Comparison of ENCODE assay signal across 29 cellular contexts in the genomic region with DNA sequence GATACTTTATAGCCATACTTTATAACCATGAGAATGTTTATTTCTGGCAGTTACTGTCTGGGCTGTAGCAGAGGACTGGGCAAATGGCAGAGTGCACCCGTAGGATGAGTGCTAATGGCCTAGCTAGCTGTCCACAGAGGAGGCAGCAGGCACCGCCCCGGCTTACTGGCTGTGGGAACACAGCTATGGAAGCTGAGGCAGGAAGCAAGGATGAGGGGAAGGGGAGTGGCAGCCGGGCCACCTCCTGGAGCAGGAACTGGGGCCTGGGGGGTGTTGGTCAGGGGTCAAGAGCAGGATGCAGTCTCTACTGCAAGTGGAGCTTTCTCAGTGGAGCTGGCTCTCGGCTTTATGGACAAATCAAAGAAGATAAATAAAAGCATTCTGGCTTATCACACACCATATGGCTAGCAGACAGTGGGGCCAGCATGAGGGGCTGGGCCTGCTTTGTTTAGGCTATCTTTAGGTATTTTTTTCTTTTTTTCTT.
A peak's percentile ranks its signal among the peaks of the same experiment; 100 is the strongest.
DNase-seq lines count a peak whose midpoint lies in the region; ATAC-seq and TF ChIP-seq lines count a peak whose summit lies in the region.
"Had no signal": no experiment of that assay in that cellular context is flagged by ENCODE, and none has a peak within 500 bp of the region (broad histone marks: within the 10 kb centered on the region; RNA-seq: fewer than 3 reads in every experiment).

No MANE protein-coding gene starts in this region.

- H3K27ac ChIP-seq in ascending aorta (peak overlapping the region; percentile 69 to 79), right cardiac atrium (ENCODE audit: low read length) (no peak overlapping the region)
- no peak overlapping the region for H3K27ac ChIP-seq in CD8-positive, alpha-beta memory T cell (ENCODE audit: low read depth, low read length)
- H3K27ac ChIP-seq: HL-60, lower lobe of right lung, neutrophil, prostate gland had no signal

- H3K27me3 ChIP-seq in ascending aorta (no peaks in the 10 kb centered on the region), right cardiac atrium (ENCODE audit: control insufficient read depth, insufficient read depth) (no peaks in the 10 kb centered on the region)
- H3K27me3 ChIP-seq in CD8-positive, alpha-beta memory T cell (ENCODE audit: insufficient read depth, low read length, poor library complexity, severe bottlenecking): no peaks in the 10 kb centered on the region
- H3K27me3 ChIP-seq: neutrophil, tibial artery had no signal

- DNase-seq in NCI-H82 (lab: John Stamatoyannopoulos, UW) (peak; percentile 44), NCI-H82 treated with DMSO at 0.1 percent for 48 hours (lab: John Stamatoyannopoulos, UW; ENCODE audit: unreplicated experiment) (no peak), ascending aorta (ENCODE audit: low spot score in 2 of 2) (no peak), right cardiac atrium (peak; percentile 52 to 80 (median 58)), progenitor cell of endocrine pancreas (ENCODE audit: low spot score, unreplicated experiment) (no peak), COLO668 (lab: John Stamatoyannopoulos, UW; ENCODE audit: unreplicated experiment) (no peak), putamen (ENCODE audit: low spot score) (no peak)
- no peak for DNase-seq in CD8-positive, alpha-beta memory T cell
- DNase-seq: activated CD4-positive, alpha-beta memory T cell treated with anti-CD3 and anti-CD28 coated beads for 36 hours; activated CD4-positive, CD25-positive, alpha-beta regulatory T cell treated with anti-CD3 and anti-CD28 coated beads, Interleukin-2, amount 50 U/mL, for 72 hours; activated CD8-positive, alpha-beta memory T cell treated with anti-CD3 and anti-CD28 coated beads, Interleukin-2, amount 50 U/mL, for 48 hours; activated naive CD4-positive, alpha-beta T cell treated with anti-CD3 and anti-CD28 coated beads, Interleukin-2, amount 50 U/mL, for 16 hours; amniotic stem cell; CD4-positive, CD25-positive, alpha-beta regulatory T cell; DMS153; effector CD8-positive, alpha-beta T cell; Karpas-422; lower lobe of right lung; MV-4-11; NCI-H146; NCI-H510A; SHP77 treated with DMSO at 0.1 percent for 48 hours; T1000; tibial artery had no signal

- H3K4me3 Mint-ChIP-seq in progenitor cell of endocrine pancreas (ENCODE audit: low read depth): no peak overlapping the region
- no peak overlapping the region for H3K4me3 Mint-ChIP-seq in CD8-positive, alpha-beta memory T cell
- H3K4me3 Mint-ChIP-seq: activated CD4-positive, alpha-beta memory T cell treated with anti-CD3 and anti-CD28 coated beads for 36 hours; CD4-positive, CD25-positive, alpha-beta regulatory T cell; stimulated activated naive CD8-positive, alpha-beta T cell treated with anti-CD3 and anti-CD28 coated beads, Interleukin-15, Interleukin-2, amounts not matched to agents 100 ng/mL and 50 ng/mL, for 24 hours had no signal

- H3K9me3 ChIP-seq in ascending aorta (no peaks in the 10 kb centered on the region), right cardiac atrium (ENCODE audit: control insufficient read depth, low read length) (no peaks in the 10 kb centered on the region)
- no peaks in the 10 kb centered on the region for H3K9me3 ChIP-seq in CD8-positive, alpha-beta memory T cell (ENCODE audit: low read length)
- H3K9me3 ChIP-seq: lower lobe of right lung, neutrophil, prostate gland, tibial artery had no signal

- no peaks in the 10 kb centered on the region for H3K9me3 Mint-ChIP-seq in progenitor cell of endocrine pancreas (ENCODE audit: low read depth)
- H3K9me3 Mint-ChIP-seq in CD8-positive, alpha-beta memory T cell: no peaks in the 10 kb centered on the region
- H3K9me3 Mint-ChIP-seq: activated CD4-positive, alpha-beta memory T cell treated with anti-CD3 and anti-CD28 coated beads for 36 hours; CD4-positive, CD25-positive, alpha-beta regulatory T cell; stimulated activated naive CD8-positive, alpha-beta T cell treated with anti-CD3 and anti-CD28 coated beads, Interleukin-15, Interleukin-2, amounts not matched to agents 100 ng/mL and 50 ng/mL, for 24 hours had no signal

- H3K4me1 Mint-ChIP-seq in progenitor cell of endocrine pancreas (ENCODE audit: low read depth): peaks cover 11% of the 10 kb centered on the region
- no peaks in the 10 kb centered on the region for H3K4me1 Mint-ChIP-seq in CD8-positive, alpha-beta memory T cell
- H3K4me1 Mint-ChIP-seq: CD4-positive, CD25-positive, alpha-beta regulatory T cell had no signal

- CTCF ChIA-PET in CD8-positive, alpha-beta memory T cell (lab: Charles Lee): no interaction called here

- peak; percentile 27 to 81 for ATAC-seq in right cardiac atrium
- ATAC-seq: esophagus mucosa, lower lobe of right lung had no signal

- peaks cover 0 to 19% of the 10 kb centered on the region in 2 donors for H3K4me1 ChIP-seq in ascending aorta
- H3K4me1 ChIP-seq in right cardiac atrium (ENCODE audit: control insufficient read depth, insufficient read depth, low read length): peaks cover 4% of the 10 kb centered on the region
- no peaks in the 10 kb centered on the region for H3K4me1 ChIP-seq in CD8-positive, alpha-beta memory T cell (ENCODE audit: insufficient read depth, low read length)
- H3K4me1 ChIP-seq: prostate gland had no signal

- H3K36me3 ChIP-seq in ascending aorta: peaks cover 18 to 43% of the 10 kb centered on the region in 2 donors
- H3K36me3 ChIP-seq in CD8-positive, alpha-beta memory T cell (ENCODE audit: insufficient read depth, low read length): no peaks in the 10 kb centered on the region
- H3K36me3 ChIP-seq: prostate gland had no signal

- 71% methylated on average over 5 of the region's 5 CpGs for WGBS in right cardiac atrium

- no peaks in the 10 kb centered on the region for H3K36me3 Mint-ChIP-seq in progenitor cell of endocrine pancreas (ENCODE audit: insufficient read depth)
- no peaks in the 10 kb centered on the region for H3K36me3 Mint-ChIP-seq in CD8-positive, alpha-beta memory T cell
- H3K36me3 Mint-ChIP-seq: activated CD4-positive, alpha-beta memory T cell treated with anti-CD3 and anti-CD28 coated beads for 36 hours; CD4-positive, CD25-positive, alpha-beta regulatory T cell had no signal

- peaks cover 2% of the 10 kb centered on the region for H3K27me3 Mint-ChIP-seq in progenitor cell of endocrine pancreas
- peaks cover 0 to 6% of the 10 kb centered on the region in 2 donors for H3K27me3 Mint-ChIP-seq in CD8-positive, alpha-beta memory T cell
- H3K27me3 Mint-ChIP-seq: activated CD4-positive, alpha-beta memory T cell treated with anti-CD3 and anti-CD28 coated beads for 36 hours; CD4-positive, CD25-positive, alpha-beta regulatory T cell; stimulated activated naive CD8-positive, alpha-beta T cell treated with anti-CD3 and anti-CD28 coated beads, Interleukin-15, Interleukin-2, amounts not matched to agents 100 ng/mL and 50 ng/mL, for 24 hours had no signal

- intact Hi-C loops in ascending aorta (cut with DNase I): no loop called here
- intact Hi-C loops in right cardiac atrium (cut with DNase I): no loop called here

- POLR2A ChIA-PET in CD8-positive, alpha-beta memory T cell (lab: Charles Lee): no interaction called here

- peak overlapping the region; percentile 14 for H3K27ac Mint-ChIP-seq in progenitor cell of endocrine pancreas
- H3K27ac Mint-ChIP-seq in CD8-positive, alpha-beta memory T cell: no peak overlapping the region
- H3K27ac Mint-ChIP-seq: activated CD4-positive, alpha-beta memory T cell treated with anti-CD3 and anti-CD28 coated beads for 36 hours; CD4-positive, CD25-positive, alpha-beta regulatory T cell; stimulated activated naive CD8-positive, alpha-beta T cell treated with anti-CD3 and anti-CD28 coated beads, Interleukin-15, Interleukin-2, amounts not matched to agents 100 ng/mL and 50 ng/mL, for 24 hours had no signal

- H3K4me3 ChIP-seq in ascending aorta: no peak overlapping the region
- no peak overlapping the region for H3K4me3 ChIP-seq in right cardiac atrium (ENCODE audit: low read length)
- H3K4me3 ChIP-seq in CD8-positive, alpha-beta memory T cell (ENCODE audit: low read length): no peak overlapping the region
- H3K4me3 ChIP-seq: lower lobe of right lung, prostate gland, tibial artery had no signal

- no peak for TF ChIP-seq CTCF in ascending aorta (IDR thresholded peaks at IDR 0.05)
- TF ChIP-seq CTCF in progenitor cell of endocrine pancreas (IDR thresholded peaks at IDR 0.05; ENCODE audit: unreplicated experiment): no peak

Comparison
In these comparisons a context has a peak if more than half of its experiments do, and no peak if none do; other contexts are left out.
1. DNase-seq: peak in NCI-H82 (single experiment) and right cardiac atrium (3 of 3); none in NCI-H82 treated with DMSO at 0.1 percent for 48 hours (single experiment), ascending aorta (0 of 2), progenitor cell of endocrine pancreas (single experiment), COLO668 (single experiment), putamen (single experiment) and CD8-positive, alpha-beta memory T cell (0 of 5).
2. H3K27ac ChIP-seq: peak in ascending aorta (2 of 2); none in right cardiac atrium (single experiment) and CD8-positive, alpha-beta memory T cell (single experiment).